Comparison of ENCODE assay signal across 17 cellular contexts in the genomic region with DNA sequence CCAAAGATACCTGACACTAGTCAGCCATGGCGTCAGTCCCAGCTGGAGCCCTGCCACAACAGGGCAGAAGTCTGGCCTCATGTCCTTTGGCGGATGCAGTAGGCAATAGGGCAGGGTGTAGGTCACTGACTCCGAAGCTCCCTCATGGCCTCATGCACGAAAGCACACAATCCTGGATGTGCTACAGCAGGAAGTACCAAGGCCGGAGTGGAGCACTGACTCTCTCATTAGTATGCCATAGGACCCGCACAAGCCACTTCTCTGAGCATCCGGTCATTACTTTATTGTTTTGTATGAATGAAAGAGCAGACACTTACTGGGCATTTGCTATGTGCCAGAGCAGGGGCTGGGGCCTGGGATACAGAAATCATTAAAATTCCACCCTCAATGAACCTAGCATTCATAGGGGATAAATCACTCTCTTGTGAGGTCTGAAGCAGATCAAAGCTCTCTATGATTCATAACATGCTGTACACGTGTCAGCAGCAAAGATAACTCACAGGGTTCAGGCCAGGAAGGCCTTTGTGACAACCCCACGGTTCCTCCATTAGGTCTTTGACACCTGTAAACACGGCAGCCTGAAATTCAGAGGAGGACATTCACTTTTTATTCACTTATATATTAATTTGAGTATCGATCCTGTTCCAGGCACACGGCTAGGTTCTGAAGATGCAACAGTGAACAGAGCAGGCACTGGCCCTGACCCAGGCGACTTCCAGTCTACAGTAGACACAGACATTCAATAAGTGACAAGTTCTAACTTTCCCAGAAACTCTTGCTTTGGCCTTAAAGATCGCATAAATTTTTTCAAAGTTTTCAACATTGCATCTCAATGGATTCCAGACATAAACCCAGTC.
A peak's percentile ranks its signal among the peaks of the same experiment; 100 is the strongest.
DNase-seq lines count a peak whose midpoint lies in the region; ATAC-seq and TF ChIP-seq lines count a peak whose summit lies in the region.
"Had no signal": no experiment of that assay in that cellular context is flagged by ENCODE, and none has a peak within 500 bp of the region (broad histone marks: within the 10 kb centered on the region; RNA-seq: fewer than 3 reads in every experiment).

No MANE protein-coding gene starts in this region.

- peaks cover 18 to 23% of the 10 kb centered on the region in 2 donors for H3K27me3 Mint-ChIP-seq in natural killer cell treated with Interleukin-12 subunit alpha and Interleukin-12 subunit beta and Interleukin-15 and Interleukin-18, amount 100 ng/mL, for 72 hours

- in situ Hi-C loops in astrocyte of the spinal cord (cut with HindIII; ENCODE audit: low sequenced_read_pairs): no loop called here

- no peaks in the 10 kb centered on the region for H3K36me3 ChIP-seq in left lung
- H3K36me3 ChIP-seq: adrenal gland; BLaER1 treated with 17β-estradiol and CSF1 and Interleukin-3, amounts not matched to agents 10 nM and 100 nM had no signal

- H3K27me3 ChIP-seq in left lung: no peaks in the 10 kb centered on the region
- H3K27me3 ChIP-seq: adrenal gland; BLaER1 treated with 17β-estradiol and CSF1 and Interleukin-3, amounts not matched to agents 10 nM and 100 nM had no signal

- ATAC-seq in natural killer cell treated with Interleukin-12 subunit alpha and Interleukin-12 subunit beta and Interleukin-15 and Interleukin-18, amount 100 ng/mL, for 72 hours: no peak
- ATAC-seq in left lung: no peak
- ATAC-seq in HG02678 (IDR thresholded peaks at IDR 0.05; ENCODE audit: unreplicated experiment): no peak
- ATAC-seq in HG02610 (IDR thresholded peaks at IDR 0.05; ENCODE audit: unreplicated experiment): no peak
- ATAC-seq: T-cell had no signal

- no peak for TF ChIP-seq CTCF in AG09309 (IDR thresholded peaks at IDR 0.05; ENCODE audit: control insufficient read depth, insufficient read depth, low read depth, low read length, missing control alignments)
- no peak for TF ChIP-seq CTCF in astrocyte of the spinal cord (IDR thresholded peaks at IDR 0.05; ENCODE audit: low read depth, low read length)
- TF ChIP-seq CTCF in left lung (IDR thresholded peaks at IDR 0.05): no peak

- H3K27ac Mint-ChIP-seq in natural killer cell treated with Interleukin-12 subunit alpha and Interleukin-12 subunit beta and Interleukin-15 and Interleukin-18, amount 100 ng/mL, for 72 hours: no peak overlapping the region
- H3K27ac Mint-ChIP-seq: T-cell had no signal

- H3K4me3 ChIP-seq in AG09309 (ENCODE audit: control insufficient read depth, low read depth, low read length) (no peak overlapping the region), astrocyte of the spinal cord (ENCODE audit: low read depth, low read length) (no peak overlapping the region), left lung (no peak overlapping the region)
- H3K4me3 ChIP-seq: adrenal gland; BLaER1 treated with 17β-estradiol and CSF1 and Interleukin-3, amounts not matched to agents 10 nM and 100 nM had no signal

- DNase-seq in AG09309 (ENCODE audit: low read depth) (peak; percentile 37), LoVo (ENCODE audit: low spot score) (peak; percentile 43), astrocyte of the spinal cord (ENCODE audit: low read depth, low spot score) (peak; percentile 53), kidney tubule cell (ENCODE audit: low spot score) (peak; percentile 94), left lung (no peak)
- no peak for DNase-seq in natural killer cell treated with Interleukin-12 subunit alpha and Interleukin-12 subunit beta and Interleukin-15 and Interleukin-18, amount 100 ng/mL, for 72 hours (ENCODE audit: low spot score)
- DNase-seq: activated CD4-positive, alpha-beta T cell treated with anti-CD3 and anti-CD28 coated beads for 1 hour; activated T-cell treated with anti-CD3 and anti-CD28 coated beads, Interleukin-2, amount 50 U/mL, for 1 hour; adrenal gland; DMS79; kidney; NCI-H1105; OCI-M1; T-cell had no signal

- no peak overlapping the region for H3K27ac ChIP-seq in left lung
- H3K27ac ChIP-seq: adrenal gland; BLaER1 treated with 17β-estradiol and CSF1 and Interleukin-3, amounts not matched to agents 10 nM and 100 nM had no signal

- no peak overlapping the region for H3K4me3 Mint-ChIP-seq in natural killer cell treated with Interleukin-12 subunit alpha and Interleukin-12 subunit beta and Interleukin-15 and Interleukin-18, amount 100 ng/mL, for 72 hours
- H3K4me3 Mint-ChIP-seq: T-cell had no signal

- H3K4me1 Mint-ChIP-seq in natural killer cell treated with Interleukin-12 subunit alpha and Interleukin-12 subunit beta and Interleukin-15 and Interleukin-18, amount 100 ng/mL, for 72 hours (ENCODE audit: low read depth in 2 of 2): peaks cover 0 to 2% of the 10 kb centered on the region in 2 donors
- H3K4me1 Mint-ChIP-seq: T-cell had no signal

- intact Hi-C loops in left lung (cut with DNase I): no loop called here

- H3K9me3 ChIP-seq in left lung: no peaks in the 10 kb centered on the region
- H3K9me3 ChIP-seq: adrenal gland; BLaER1 treated with 17β-estradiol and CSF1 and Interleukin-3, amounts not matched to agents 10 nM and 100 nM had no signal

- no peaks in the 10 kb centered on the region for H3K4me1 ChIP-seq in left lung
- H3K4me1 ChIP-seq: adrenal gland; BLaER1 treated with 17β-estradiol and CSF1 and Interleukin-3, amounts not matched to agents 10 nM and 100 nM had no signal

- H3K9me3 Mint-ChIP-seq in natural killer cell treated with Interleukin-12 subunit alpha and Interleukin-12 subunit beta and Interleukin-15 and Interleukin-18, amount 100 ng/mL, for 72 hours: no peaks in the 10 kb centered on the region

- H3K36me3 Mint-ChIP-seq in natural killer cell treated with Interleukin-12 subunit alpha and Interleukin-12 subunit beta and Interleukin-15 and Interleukin-18, amount 100 ng/mL, for 72 hours: no peaks in the 10 kb centered on the region
- H3K36me3 Mint-ChIP-seq: T-cell had no signal

Comparison
In these comparisons a context has a peak if more than half of its experiments do, and no peak if none do; other contexts are left out.
1. DNase-seq: peak in AG09309 (single experiment), LoVo (single experiment), astrocyte of the spinal cord (single experiment) and kidney tubule cell (single experiment); none in natural killer cell treated with Interleukin-12 subunit alpha and Interleukin-12 subunit beta and Interleukin-15 and Interleukin-18, amount 100 ng/mL, for 72 hours (single experiment) and left lung (0 of 2).